ENCODE assay signal across 4 cellular contexts in the genomic region with DNA sequence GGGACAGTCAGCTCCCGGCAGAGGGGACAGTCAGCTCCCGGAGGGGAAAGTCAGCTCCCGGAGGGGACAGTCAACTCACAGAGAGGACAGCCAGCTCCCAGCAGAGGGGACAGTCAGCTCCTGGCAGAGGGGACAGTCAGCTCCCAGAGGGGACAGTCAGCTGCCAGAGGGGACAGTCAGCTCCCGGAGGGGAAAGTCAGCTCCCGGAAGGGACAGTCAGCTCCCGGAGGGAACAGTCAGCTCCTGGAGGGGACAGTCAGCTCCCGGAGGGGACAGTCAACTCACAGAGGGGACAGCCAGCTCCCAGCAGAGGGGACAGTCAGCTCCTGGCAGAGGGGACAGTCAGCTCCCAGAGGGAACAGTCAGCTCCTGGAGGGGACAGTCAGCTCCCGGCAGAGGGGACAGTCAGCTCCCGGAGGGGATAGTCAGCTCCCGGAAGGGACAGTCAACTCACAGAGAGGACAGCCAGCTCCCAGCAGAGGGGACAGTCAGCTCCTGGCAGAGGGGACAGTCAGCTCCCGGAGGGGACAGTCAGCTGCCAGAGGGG. TPM values are rescaled to one million over a fixed set of nuclear protein-coding genes. Genes with fewer than 3 reads are reported as not detected.
"Had no signal": no experiment of that assay in that cellular context is flagged by ENCODE, and none has a peak within 500 bp of the region (broad histone marks: within the 10 kb centered on the region; RNA-seq: fewer than 3 reads in every experiment).

No MANE protein-coding gene starts in this region.

RNA-seq across cellular contexts. Expression of gene RNF212, which starts 58.6 kb away (rescaled TPM):
- total RNA-seq: HepG2, HT-29, HT1080, K562 had no signal
- polyA plus RNA-seq: HepG2 had no signal
